In the genomic region with DNA sequence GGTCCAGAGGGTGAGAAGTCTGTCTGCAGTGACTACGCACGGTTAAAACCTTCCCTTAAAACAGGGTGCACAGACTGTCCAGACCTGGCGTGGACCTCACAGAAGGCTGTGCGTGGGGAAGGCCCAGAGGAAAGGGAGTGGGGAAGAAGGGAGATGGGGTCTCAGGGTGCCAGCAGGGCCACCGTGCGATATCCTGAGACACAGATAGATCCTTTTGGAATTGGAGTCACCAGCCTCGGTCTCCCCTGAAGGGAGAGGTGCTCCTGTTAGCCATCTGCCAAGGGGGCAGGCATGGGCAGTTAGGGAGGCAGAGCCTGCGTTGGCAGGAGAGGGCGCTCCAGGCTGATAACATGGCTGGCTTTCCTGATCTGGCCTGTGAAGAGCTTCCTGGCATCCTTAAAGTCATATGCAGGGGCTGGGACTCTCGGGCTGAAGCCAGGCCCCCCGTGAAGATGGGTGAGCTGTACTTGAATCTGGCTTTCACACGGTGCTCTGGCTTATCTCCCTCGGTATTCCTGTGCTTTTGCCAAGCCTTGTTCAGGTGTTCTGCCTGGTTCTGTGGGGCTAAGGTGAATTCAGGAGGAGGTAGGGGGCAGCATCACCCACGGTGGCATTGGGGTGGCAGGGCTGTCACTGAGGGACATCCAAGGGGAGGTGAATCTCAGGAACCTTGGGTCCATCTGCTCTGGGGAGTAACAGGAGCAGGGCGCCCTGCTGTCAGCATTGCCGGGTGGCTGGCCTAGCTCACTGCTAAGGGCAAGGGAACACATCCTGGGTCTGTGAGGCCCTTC, we compare ENCODE assay signal across 11 cellular contexts.
A peak's percentile ranks its signal among the peaks of the same experiment; 100 is the strongest.
DNase-seq lines count a peak whose midpoint lies in the region; ATAC-seq, FAIRE-seq and TF ChIP-seq lines count a peak whose summit lies in the region.
"Had no signal": no experiment of that assay in that cellular context is flagged by ENCODE, and none has a peak within 500 bp of the region (broad histone marks: within the 10 kb centered on the region; RNA-seq: fewer than 3 reads in every experiment).

No MANE protein-coding gene starts in this region.

- CTCF ChIA-PET in HepG2 (lab: Yijun Ruan, JAX; ENCODE audit: low intra/inter-chr PET ratio, low total read pairs), result interaction anchor here (0.6 to 1.9 kb wide), 2 partner anchors 308 to 409 kb away, joined by 3 to 6 read pairs; no protein-coding TSS in a partner anchor

- H3K36me3 ChIP-seq in body of pancreas (replicated peaks in 1 of 2; ENCODE audit: insufficient read depth in 1 of 2, low read depth in 2 of 2) (no peaks in the 10 kb centered on the region), HepG2 (replicated peaks in 1 of 2; ENCODE audit: control insufficient read depth in 1 of 2, insufficient read depth in 2 of 2, low read length in 2 of 2) (no peaks in the 10 kb centered on the region)

- ATAC-seq in body of pancreas, result peak; percentile 70
- peak; percentile 75 for ATAC-seq in HepG2
- ATAC-seq in activated CD4-positive, CD25-positive, alpha-beta regulatory T cell treated with anti-CD3 and anti-CD28 coated beads, Interleukin-2, amount 50 U/mL, for 24 hours, result no peak

- no peak overlapping the region for H3K4me2 ChIP-seq in HepG2 (ENCODE audit: low read depth, low read length)

- no TSS peak for BruUV-seq in HepG2 (replicated peaks; lab: Mats Ljungman, UMichigan)

- TF ChIP-seq EP300 in HepG2 (IDR thresholded peaks at IDR 0.05; ENCODE audit: low read depth in 2 of 2, low read length in 2 of 2) (no peak), HepG2 (CRISPR knock-in tag; IDR thresholded peaks at IDR 0.05; ENCODE audit: borderline replicate concordance) (no peak)

- no peak overlapping the region for H3K4me3 Mint-ChIP-seq in CD14-positive monocyte

- H3K27ac ChIP-seq in body of pancreas (no peak overlapping the region), HepG2 (ENCODE audit: extremely low read length, insufficient read depth, low read length) (no peak overlapping the region)
- H3K27ac ChIP-seq: thoracic aorta had no signal

- no peaks in the 10 kb centered on the region for H3K79me2 ChIP-seq in HepG2 (ENCODE audit: insufficient read depth, low read length)

- intact Hi-C loops in CD14-positive monocyte (cut with micrococcal nuclease), result no loop called here
- intact Hi-C loops in body of pancreas (cut with DNase I), result no loop called here
- intact Hi-C loops in HepG2 (cut with micrococcal nuclease; ENCODE audit: unreplicated experiment), result no loop called here

- H3K4me3 ChIP-seq in LNCaP clone FGC (ENCODE audit: low read depth, low read length) (no peak overlapping the region), body of pancreas (no peak overlapping the region), HepG2 (replicated peaks in 1 of 3; ENCODE audit: insufficient read depth in 1 of 3, low read depth in 2 of 3, low read length in 3 of 3) (no peak overlapping the region)
- H3K4me3 ChIP-seq: thoracic aorta had no signal

- no peak for TF ChIP-seq CTCF in CD14-positive monocyte (IDR thresholded peaks at IDR 0.05)
- TF ChIP-seq CTCF in LNCaP clone FGC (IDR thresholded peaks at IDR 0.05; ENCODE audit: control insufficient read depth, extremely low read depth, insufficient read depth), result peak; percentile 51
- TF ChIP-seq CTCF in body of pancreas (IDR thresholded peaks at IDR 0.05), result peak in 6 of 7 experiments; percentile 20 to 55 (median 41)
- TF ChIP-seq CTCF in HepG2 (CRISPR knock-in tag; IDR thresholded peaks at IDR 0.05), result peak; percentile 54

- no peak overlapping the region for H2AFZ ChIP-seq in HepG2 (ENCODE audit: low read length)

- no peak for FAIRE-seq in HepG2 (lab: Jason Lieb, UNC)

- H3K9me3 Mint-ChIP-seq in CD14-positive monocyte, result no peaks in the 10 kb centered on the region

- no peaks in the 10 kb centered on the region for H4K20me1 ChIP-seq in HepG2 (ENCODE audit: insufficient read depth, low read length)

- H3K27ac Mint-ChIP-seq in CD14-positive monocyte, result peak overlapping the region in 1 of 7 donors; percentile 47

- 57 to 65% methylated on average over 10 to 15 of the region's 16 CpGs for whole genome bisulfite sequencing in body of pancreas, 2 donors
- 53% methylated on average over 11 of the region's 16 CpGs for WGBS in HepG2 (ENCODE audit: low lambda C conversion rate)

- H3K27me3 Mint-ChIP-seq in CD14-positive monocyte (ENCODE audit: low read depth in 3 of 3), result peaks cover 3 to 8% (median 7%) of the 10 kb centered on the region in 3 donors

- H3K4me1 Mint-ChIP-seq in CD14-positive monocyte, result no peaks in the 10 kb centered on the region

- H3K4me1 ChIP-seq in body of pancreas (peaks cover 14% of the 10 kb centered on the region), HepG2 (ENCODE audit: insufficient read depth, low read length) (no peaks in the 10 kb centered on the region)

- no peaks in the 10 kb centered on the region for H3K27me3 ChIP-seq in body of pancreas
- H3K27me3 ChIP-seq in HepG2 (ENCODE audit: control insufficient read depth in 1 of 2, insufficient read depth in 2 of 2, low read length in 2 of 2), result peaks cover 2 to 27% of the 10 kb centered on the region in 2 experiments; a peak in 4 of 5 replicates

- no peaks in the 10 kb centered on the region for H3K36me3 Mint-ChIP-seq in CD14-positive monocyte

- TF ChIP-seq POLR2A in body of pancreas (IDR thresholded peaks at IDR 0.05), result no peak
- TF ChIP-seq POLR2A in HepG2 (IDR thresholded peaks at IDR 0.05; ENCODE audit: insufficient read depth in 1 of 2, low read depth in 2 of 2, low read length in 2 of 2), result no peak

- no peak for TF ChIP-seq RAD21 in HepG2 (CRISPR knock-in tag; IDR thresholded peaks at IDR 0.05)

- no peak overlapping the region for H3K9ac ChIP-seq in HepG2 (ENCODE audit: insufficient read depth, low read depth, low read length)

- peak; percentile 28 for DNase-seq in CD14-positive monocyte (ENCODE audit: low spot score)
- DNase-seq in LNCaP clone FGC (ENCODE audit: low read depth), result no peak
- DNase-seq in body of pancreas, result peak; percentile 28 to 59 (median 46)
- no peak for DNase-seq in HepG2 (ENCODE audit: low spot score)
- DNase-seq in T-helper 1 cell, result no peak
- DNase-seq in epidermal melanocyte (ENCODE audit: insufficient read length, low spot score), result no peak
- no peak for DNase-seq in HPDE6-E6E7 (ENCODE audit: extremely low spot score)
- DNase-seq: activated T-cell treated with anti-CD3 and anti-CD28 coated beads, Interleukin-2, amount 50 U/mL, for 48 hours; foreskin fibroblast had no signal

- H3K9me3 ChIP-seq in body of pancreas (no peaks in the 10 kb centered on the region), HepG2 (ENCODE audit: low read length) (no peaks in the 10 kb centered on the region)
- H3K9me3 ChIP-seq: thoracic aorta had no signal

- POLR2A ChIA-PET in HepG2 (lab: Yijun Ruan, JAX), result no interaction called here

- in situ Hi-C loops in HepG2 (cut with HindIII; ENCODE audit: extremely low pct_ligation_motif_present, low pct_unique_long_range_greater_than_20kb), result loop anchor here (5.0 to 10.0 kb wide), 2 partner anchors 307 to 410 kb away; no protein-coding TSS in a partner anchor

TF ChIP-seq in HepG2, 621 proteins besides CTCF, POLR2A, EP300 and RAD21:
- TF ChIP-seq STAG1 (CRISPR knock-in tag; IDR thresholded peaks at IDR 0.05), result peak; percentile 70
- no peak for TF ChIP-seq KDM4B (CRISPR knock-in tag; IDR thresholded peaks at IDR 0.05)

Comparison
In these comparisons a context has a peak if more than half of its experiments do, and no peak if none do; other contexts are left out.
1. DNase-seq: peak in CD14-positive monocyte (single experiment) and body of pancreas (4 of 4); none in LNCaP clone FGC (single experiment), HepG2 (single experiment), T-helper 1 cell (0 of 5), epidermal melanocyte (single experiment) and HPDE6-E6E7 (single experiment).
2. ATAC-seq: peak in body of pancreas (single experiment) and HepG2 (single experiment); none in activated CD4-positive, CD25-positive, alpha-beta regulatory T cell treated with anti-CD3 and anti-CD28 coated beads, Interleukin-2, amount 50 U/mL, for 24 hours (0 of 2).